Comparison of ENCODE assay signal across 20 cellular contexts in the genomic region with DNA sequence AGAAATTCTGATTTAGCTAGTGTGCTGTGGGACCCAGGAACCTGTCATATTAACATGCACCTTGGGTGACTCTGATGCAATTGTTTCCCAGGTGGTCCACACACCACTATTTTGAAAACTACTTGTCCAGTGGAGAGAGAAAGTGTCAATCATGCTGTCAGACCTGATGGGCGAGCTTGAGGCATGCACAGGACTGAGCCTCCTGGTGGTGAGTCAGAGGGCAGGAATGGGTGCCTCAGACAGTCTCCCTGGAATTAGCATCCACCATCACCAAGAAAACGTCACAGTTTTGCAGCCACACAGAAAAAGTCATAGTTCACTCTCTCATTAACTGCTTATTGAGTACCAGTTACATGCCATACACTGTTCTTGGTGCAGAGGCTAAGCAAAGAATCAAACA.
DNase-seq lines count a peak whose midpoint lies in the region; FAIRE-seq and TF ChIP-seq lines count a peak whose summit lies in the region.
"Had no signal": no experiment of that assay in that cellular context is flagged by ENCODE, and none has a peak within 500 bp of the region (broad histone marks: within the 10 kb centered on the region; RNA-seq: fewer than 3 reads in every experiment).

No MANE protein-coding gene starts in this region.

- no peaks in the 10 kb centered on the region for H3K36me3 ChIP-seq in bronchial epithelial cell (ENCODE audit: control insufficient read depth, insufficient read depth, low read length)
- H3K36me3 ChIP-seq: heart right ventricle, sigmoid colon, uterus had no signal

- no peak overlapping the region for H3K4me3 ChIP-seq in bronchial epithelial cell (ENCODE audit: low read depth, low read length)
- H3K4me3 ChIP-seq: heart right ventricle, sigmoid colon, uterus had no signal

- peak; percentile 12 for TF ChIP-seq CTCF in bronchial epithelial cell (IDR thresholded peaks at IDR 0.05; ENCODE audit: insufficient read depth, low read length, severe bottlenecking)

- FAIRE-seq in bronchial epithelial cell (lab: Jason Lieb, UNC): peak; percentile 50
- FAIRE-seq: HepG2 had no signal

- no peaks in the 10 kb centered on the region for H3K27me3 ChIP-seq in bronchial epithelial cell (ENCODE audit: control insufficient read depth, insufficient read depth, low read length)
- H3K27me3 ChIP-seq: sigmoid colon, uterus had no signal

- DNase-seq in Daoy (ENCODE audit: low read depth): peak; percentile 2
- peak; percentile 1 for DNase-seq in LoVo (ENCODE audit: low spot score)
- DNase-seq in bronchial epithelial cell (ENCODE audit: low read depth): peak; percentile 56
- peak; percentile 81 for DNase-seq in kidney tubule cell (ENCODE audit: low spot score)
- no peak for DNase-seq in SKM-1 treated with dmso at 0.1 percent for 144 hours (lab: John Stamatoyannopoulos, UW; ENCODE audit: unreplicated experiment)
- no peak for DNase-seq in stimulated activated CD4-positive, alpha-beta T cell treated with anti-CD3 and anti-CD28 coated beads, Interleukin-15, amount 100 ng/mL, for 24 hours
- DNase-seq in activated CD4-positive, CD25-positive, alpha-beta regulatory T cell treated with anti-CD3 and anti-CD28 coated beads, Interleukin-2, amount 50 U/mL, for 72 hours: no peak
- DNase-seq in NCI-H524 treated with DMSO at 0.1 percent for 48 hours (lab: John Stamatoyannopoulos, UW): no peak
- DNase-seq: activated CD4-positive, alpha-beta memory T cell treated with anti-CD3 and anti-CD28 coated beads, Interleukin-2, amount 10 ng/mL, durations not matched to agents 7 days and 5 days; activated gamma-delta T cell treated with Interleukin-2 at 50 U/mL for 16 hours; activated T-cell treated with anti-CD3 and anti-CD28 coated beads for 4 hours; GF-D8; heart right ventricle; NCI-H1105 treated with DMSO at 0.1 percent for 48 hours; NCI-H2081 treated with DMSO at 0.1 percent for 48 hours; NCI-H510A treated with DMSO at 0.1 percent for 48 hours; posterior cingulate gyrus; sigmoid colon; uterus had no signal

Comparison
In these comparisons a context has a peak if more than half of its experiments do, and no peak if none do; other contexts are left out.
1. DNase-seq: peak in Daoy (single experiment), LoVo (single experiment), bronchial epithelial cell (single experiment) and kidney tubule cell (single experiment); none in SKM-1 treated with dmso at 0.1 percent for 144 hours (single experiment), stimulated activated CD4-positive, alpha-beta T cell treated with anti-CD3 and anti-CD28 coated beads, Interleukin-15, amount 100 ng/mL, for 24 hours (single experiment), activated CD4-positive, CD25-positive, alpha-beta regulatory T cell treated with anti-CD3 and anti-CD28 coated beads, Interleukin-2, amount 50 U/mL, for 72 hours (single experiment) and NCI-H524 treated with DMSO at 0.1 percent for 48 hours (single experiment).